Comparison of ENCODE assay signal across 8 cellular contexts in the genomic region with DNA sequence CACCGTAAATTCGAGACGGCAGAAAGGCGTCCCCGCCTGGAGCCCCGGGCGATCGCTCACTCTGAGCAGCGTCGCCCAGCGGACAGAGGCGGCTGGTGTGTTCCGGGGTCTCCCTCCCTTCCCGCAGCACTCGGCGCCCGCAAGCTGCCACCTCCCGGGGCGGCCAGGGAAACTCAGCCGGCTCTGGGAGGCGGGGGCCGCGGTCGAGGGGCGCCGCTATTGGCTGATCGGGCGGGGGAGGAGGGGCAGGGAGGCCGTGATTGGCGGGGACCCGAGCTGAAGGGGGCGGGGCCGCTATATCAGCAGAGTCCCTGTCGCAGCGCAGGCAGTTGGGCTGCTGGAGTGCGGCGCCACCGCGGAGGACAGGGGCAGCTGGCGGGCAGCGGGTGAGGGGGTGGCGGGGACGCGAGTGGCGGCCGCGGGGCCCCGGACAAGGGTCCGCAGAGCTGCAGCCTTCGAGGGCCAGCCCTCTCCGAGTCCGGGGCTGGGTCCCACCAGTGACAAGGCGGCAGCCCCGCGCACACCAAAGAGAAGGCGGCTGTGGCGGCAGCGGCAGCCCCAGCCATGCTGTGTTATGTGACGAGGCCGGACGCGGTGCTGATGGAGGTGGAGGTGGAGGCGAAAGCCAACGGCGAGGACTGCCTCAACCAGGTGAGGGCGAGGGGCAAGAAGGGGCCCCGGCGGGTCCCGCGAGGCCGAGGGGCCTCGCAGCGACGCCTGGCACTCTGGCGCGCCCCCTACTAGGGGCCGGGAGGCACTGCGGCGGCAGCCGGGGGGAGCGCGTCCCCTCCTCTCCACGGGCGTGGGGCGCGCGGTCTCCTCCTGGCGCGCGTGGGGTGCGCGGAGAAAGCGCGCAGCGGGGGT.
DNase-seq lines count a peak whose midpoint lies in the region; ATAC-seq and TF ChIP-seq lines count a peak whose summit lies in the region.

TSS of gene MYLIP (plus strand) at position 328 of the 864 bp plus-strand sequence. CDS start at position 565, 237 bp downstream.

- DNase-seq in NCI-H2081 (lab: John Stamatoyannopoulos, UW): peak; percentile 96 to 97
- peak; percentile 98 for DNase-seq in T-helper 9 cell
- DNase-seq in astrocyte of the hippocampus (ENCODE audit: low read depth, low spot score): peak; percentile 97
- peak; percentile 97 to 99 for DNase-seq in hippocampal formation (lab: John Stamatoyannopoulos, UW)
- peak; percentile 91 for DNase-seq in retina

- ATAC-seq in GM18517 (IDR thresholded peaks at IDR 0.05; ENCODE audit: unreplicated experiment) (peak; percentile 56), HG03039 (IDR thresholded peaks at IDR 0.05; ENCODE audit: unreplicated experiment) (peak; percentile 81)

- peak; percentile 79 for TF ChIP-seq CTCF in 22Rv1 (IDR thresholded peaks at IDR 0.05)

- peak within 1 kb of the TSS; percentile 78 for H3K27ac ChIP-seq in 22Rv1

Comparison
In these comparisons a context has a peak if more than half of its experiments do, and no peak if none do; other contexts are left out.
1. Peak in every context shown above with its lines: DNase-seq, ATAC-seq and H3K27ac ChIP-seq.